In the genomic region with DNA sequence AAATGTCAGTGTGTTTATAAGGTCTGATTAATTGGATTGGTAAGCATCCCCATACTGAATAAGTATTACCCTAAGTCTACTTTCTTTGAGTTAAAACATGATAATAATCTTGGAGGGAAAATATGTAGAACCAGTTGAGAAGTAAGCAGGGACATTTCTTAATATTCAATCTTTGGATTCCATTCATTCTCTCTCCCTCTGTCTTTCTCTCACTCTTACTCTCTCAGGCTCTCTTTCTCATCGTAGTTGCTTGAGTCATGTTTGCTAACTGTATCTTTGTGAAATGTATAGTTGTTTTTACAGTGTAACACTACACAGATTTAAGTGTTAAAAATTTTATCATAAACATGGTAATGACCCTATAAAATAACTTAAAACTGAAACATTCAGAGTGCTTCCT, we compare ENCODE assay signal across 22 cellular contexts.
"Had no signal": no experiment of that assay in that cellular context is flagged by ENCODE, and none has a peak within 500 bp of the region (broad histone marks: within the 10 kb centered on the region; RNA-seq: fewer than 3 reads in every experiment).

No MANE protein-coding gene starts in this region.

- H3K9ac ChIP-seq: parathyroid adenoma had no signal

- H3K9me3 ChIP-seq: colonic mucosa, esophagus squamous epithelium, mucosa of descending colon, neutrophil, right lobe of liver, thoracic aorta, upper lobe of right lung, uterus had no signal

- H2AFZ ChIP-seq: parathyroid adenoma had no signal

- H3K79me2 ChIP-seq: parathyroid adenoma had no signal

- DNase-seq: colonic mucosa; dermis blood vessel endothelial cell; effector memory CD8-positive, alpha-beta T cell; erythroblast; esophagus squamous epithelium; kidney; mesenchymal stem cell; mucosa of descending colon; naive B cell; right lobe of liver; small intestine; stimulated activated CD4-positive, alpha-beta T cell treated with anti-CD3 and anti-CD28 coated beads, Interleukin-15, amount 100 ng/mL, for 24 hours; stimulated activated CD4-positive, alpha-beta T cell treated with anti-CD3 and anti-CD28 coated beads, Interleukin-2, amount 100 ng/mL, for 48 hours; stimulated activated naive B cell treated with anti-CD40 and anti-IgM and Interleukin-4, amounts not matched to agents 10 μg/mL and 1 μg/mL and 100 μg/mL, for 72 hours; upper lobe of right lung; uterus had no signal

- H3K4me3 ChIP-seq: colonic mucosa, esophagus squamous epithelium, mucosa of descending colon, right lobe of liver, thoracic aorta, tibial nerve, upper lobe of right lung, uterus had no signal

- H3K27me3 ChIP-seq: colonic mucosa, esophagus squamous epithelium, neutrophil, right lobe of liver, tibial nerve, upper lobe of right lung, uterus had no signal

- H3K36me3 ChIP-seq: colonic mucosa, neutrophil, right lobe of liver, thoracic aorta, upper lobe of right lung, uterus had no signal

- H3K4me1 ChIP-seq: colonic mucosa, parathyroid adenoma, right lobe of liver, tibial nerve, upper lobe of right lung, uterus had no signal

- H3K27ac ChIP-seq: colonic mucosa, esophagus squamous epithelium, neutrophil, parathyroid adenoma, right lobe of liver, thoracic aorta, tibial nerve, upper lobe of right lung, uterus had no signal

- ATAC-seq: effector memory CD8-positive, alpha-beta T cell; left lobe of liver; mucosa of descending colon; natural killer cell treated with Interleukin-12 subunit alpha and Interleukin-12 subunit beta and Interleukin-15 and Interleukin-18, amount 100 ng/mL, for 72 hours; right lobe of liver; stimulated activated naive B cell treated with anti-CD40 and anti-IgM and Interleukin-4, amounts not matched to agents 10 μg/mL and 1 μg/mL and 100 μg/mL, for 72 hours; upper lobe of right lung had no signal
